Comparison of ENCODE assay signal across 16 cellular contexts in the genomic region with DNA sequence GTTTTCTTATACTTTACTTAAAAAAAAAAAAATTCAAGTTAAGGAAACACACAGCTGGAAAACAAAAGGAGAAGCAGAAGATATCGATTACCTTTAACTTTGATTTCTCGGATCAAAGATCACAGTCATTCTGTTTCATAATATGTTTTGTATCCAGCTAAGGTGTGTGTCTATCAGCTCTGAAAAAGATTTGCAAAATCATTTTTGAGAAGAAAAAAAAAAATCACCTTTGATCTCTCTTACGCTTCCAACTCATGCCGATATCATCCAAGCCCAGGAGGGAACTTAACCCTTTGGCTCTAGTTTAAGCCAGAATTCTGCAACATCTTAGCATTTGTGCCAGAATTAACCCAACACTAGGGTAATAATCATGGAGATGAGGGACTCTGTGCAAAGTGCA.
DNase-seq lines count a peak whose midpoint lies in the region; ATAC-seq and TF ChIP-seq lines count a peak whose summit lies in the region.
"Had no signal": no experiment of that assay in that cellular context is flagged by ENCODE, and none has a peak within 500 bp of the region (broad histone marks: within the 10 kb centered on the region; RNA-seq: fewer than 3 reads in every experiment).

No MANE protein-coding gene starts in this region.

- no peaks in the 10 kb centered on the region for H3K27me3 Mint-ChIP-seq in activated CD8-positive, alpha-beta memory T cell treated with anti-CD3 and anti-CD28 coated beads, Interleukin-2, amount 10 ng/mL, durations not matched to agents 7 days and 5 days
- H3K27me3 Mint-ChIP-seq in activated naive CD8-positive, alpha-beta T cell treated with anti-CD3 and anti-CD28 coated beads for 36 hours = no peaks in the 10 kb centered on the region
- H3K27me3 Mint-ChIP-seq in naive thymus-derived CD8-positive, alpha-beta T cell = no peaks in the 10 kb centered on the region

- H2AFZ ChIP-seq in Loucy (ENCODE audit: low read length) = no peak overlapping the region

- no peak for ATAC-seq in activated CD8-positive, alpha-beta memory T cell treated with anti-CD3 and anti-CD28 coated beads, Interleukin-2, amount 10 ng/mL, durations not matched to agents 7 days and 5 days
- ATAC-seq in naive thymus-derived CD8-positive, alpha-beta T cell = no peak
- ATAC-seq: Panc1 had no signal

- H3K9me3 Mint-ChIP-seq in activated CD8-positive, alpha-beta memory T cell treated with anti-CD3 and anti-CD28 coated beads, Interleukin-2, amount 10 ng/mL, durations not matched to agents 7 days and 5 days (ENCODE audit: low read depth) = no peaks in the 10 kb centered on the region
- peaks cover 4% of the 10 kb centered on the region for H3K9me3 Mint-ChIP-seq in activated naive CD8-positive, alpha-beta T cell treated with anti-CD3 and anti-CD28 coated beads for 36 hours
- H3K9me3 Mint-ChIP-seq in naive thymus-derived CD8-positive, alpha-beta T cell = no peaks in the 10 kb centered on the region

- no peak overlapping the region for H3K4me3 Mint-ChIP-seq in activated CD8-positive, alpha-beta memory T cell treated with anti-CD3 and anti-CD28 coated beads, Interleukin-2, amount 10 ng/mL, durations not matched to agents 7 days and 5 days
- H3K4me3 Mint-ChIP-seq in activated naive CD8-positive, alpha-beta T cell treated with anti-CD3 and anti-CD28 coated beads for 36 hours = peak overlapping the region; percentile 7
- H3K4me3 Mint-ChIP-seq in naive thymus-derived CD8-positive, alpha-beta T cell = peak overlapping the region in 2 of 10 donors; percentile 12 to 30

- H4K20me1 ChIP-seq in Loucy (ENCODE audit: insufficient read depth, low read length, poor library complexity, severe bottlenecking) = no peaks in the 10 kb centered on the region

- H3K4me1 ChIP-seq in Loucy (ENCODE audit: insufficient read depth, low read length, poor library complexity, severe bottlenecking) = peaks cover 49% of the 10 kb centered on the region

- H3F3A ChIP-seq in Loucy (ENCODE audit: low read depth) = peaks cover 5% of the 10 kb centered on the region; the same call in 1 of the 2 replicates

- H3K9me3 ChIP-seq in Loucy (ENCODE audit: insufficient read depth, low read depth, low read length) = no peaks in the 10 kb centered on the region

- H3K4me3 ChIP-seq in Loucy (ENCODE audit: low read length, poor library complexity, severe bottlenecking) = no peak overlapping the region

- H3K9me2 ChIP-seq in Loucy (replicated peaks; ENCODE audit: low read depth, low read length) = no peaks in the 10 kb centered on the region

- no peak overlapping the region for H3K4me2 ChIP-seq in Loucy (ENCODE audit: low read depth, low read length, poor library complexity, severe bottlenecking)

- no peak for DNase-seq in activated CD8-positive, alpha-beta memory T cell treated with anti-CD3 and anti-CD28 coated beads, Interleukin-2, amount 10 ng/mL, durations not matched to agents 7 days and 5 days
- no peak for DNase-seq in activated CD8-positive, alpha-beta memory T cell treated with anti-CD3 and anti-CD28 coated beads for 24 hours
- DNase-seq in activated naive CD8-positive, alpha-beta T cell treated with anti-CD3 and anti-CD28 coated beads for 36 hours = no peak
- no peak for DNase-seq in naive thymus-derived CD8-positive, alpha-beta T cell
- no peak for DNase-seq in retina
- no peak for DNase-seq in NCI-H226
- DNase-seq in NCI-H748 treated with DMSO at 0.1 percent for 48 hours (lab: John Stamatoyannopoulos, UW) = no peak
- DNase-seq: activated gamma-delta T cell, cerebellar nuclear complex, glutamatergic neuron, KG1, NCI-H187 treated with DMSO at 0.1 percent for 48 hours, posterior cingulate gyrus, WERI-Rb-1 had no signal

- peaks cover 46% of the 10 kb centered on the region for H3K36me3 Mint-ChIP-seq in activated CD8-positive, alpha-beta memory T cell treated with anti-CD3 and anti-CD28 coated beads, Interleukin-2, amount 10 ng/mL, durations not matched to agents 7 days and 5 days
- H3K36me3 Mint-ChIP-seq in activated naive CD8-positive, alpha-beta T cell treated with anti-CD3 and anti-CD28 coated beads for 36 hours = peaks cover 50% of the 10 kb centered on the region
- H3K36me3 Mint-ChIP-seq in naive thymus-derived CD8-positive, alpha-beta T cell = peaks cover 4 to 40% (median 10%) of the 10 kb centered on the region in 3 donors

- H3K27me3 ChIP-seq in Loucy (ENCODE audit: insufficient read depth, low read length, poor library complexity, severe bottlenecking) = no peaks in the 10 kb centered on the region

- peaks cover 8% of the 10 kb centered on the region; the same call in 1 of the 2 replicates for H3K79me2 ChIP-seq in Loucy (ENCODE audit: insufficient read depth, low read length)

- peaks cover 23% of the 10 kb centered on the region; the same call in 1 of the 2 replicates for H3K36me3 ChIP-seq in Loucy (ENCODE audit: insufficient read depth, low read length)
- H3K36me3 ChIP-seq: WERI-Rb-1 had no signal

- no peak for TF ChIP-seq CTCF in Loucy (conservative IDR thresholded peaks at IDR 0.05; ENCODE audit: low read length)

- peaks cover 70% of the 10 kb centered on the region for H3K4me1 Mint-ChIP-seq in activated CD8-positive, alpha-beta memory T cell treated with anti-CD3 and anti-CD28 coated beads, Interleukin-2, amount 10 ng/mL, durations not matched to agents 7 days and 5 days
- peaks cover 54% of the 10 kb centered on the region for H3K4me1 Mint-ChIP-seq in activated naive CD8-positive, alpha-beta T cell treated with anti-CD3 and anti-CD28 coated beads for 36 hours
- H3K4me1 Mint-ChIP-seq in naive thymus-derived CD8-positive, alpha-beta T cell = peaks cover 34 to 59% (median 50%) of the 10 kb centered on the region in 4 donors

- H3K9ac ChIP-seq in Loucy (ENCODE audit: low read depth, low read length, poor library complexity, severe bottlenecking) = peak overlapping the region; percentile 9

- CTCF ChIA-PET in activated CD8-positive, alpha-beta memory T cell treated with anti-CD3 and anti-CD28 coated beads, Interleukin-2, amount 10 ng/mL, durations not matched to agents 7 days and 5 days (lab: Charles Lee) = interaction anchor here (0.7 to 7.8 kb wide), 3 partner anchors 9 to 196 kb away, joined by 3 to 71 read pairs (median 4); no protein-coding TSS in a partner anchor

- POLR2A ChIA-PET in naive thymus-derived CD8-positive, alpha-beta T cell (lab: Charles Lee) = interaction anchor here (0.7 to 1.3 kb wide), 2 partner anchors 8 to 28 kb away, joined by 3 to 4 read pairs; no protein-coding TSS in a partner anchor

- peak overlapping the region; percentile 99 for H3K27ac Mint-ChIP-seq in activated CD8-positive, alpha-beta memory T cell treated with anti-CD3 and anti-CD28 coated beads, Interleukin-2, amount 10 ng/mL, durations not matched to agents 7 days and 5 days
- H3K27ac Mint-ChIP-seq in activated naive CD8-positive, alpha-beta T cell treated with anti-CD3 and anti-CD28 coated beads for 36 hours = peak overlapping the region; percentile 99
- peak overlapping the region in 7 of 10 donors; percentile 6 to 99 (median 73) for H3K27ac Mint-ChIP-seq in naive thymus-derived CD8-positive, alpha-beta T cell
